Comparison of ENCODE assay signal across 19 cellular contexts in the genomic region with DNA sequence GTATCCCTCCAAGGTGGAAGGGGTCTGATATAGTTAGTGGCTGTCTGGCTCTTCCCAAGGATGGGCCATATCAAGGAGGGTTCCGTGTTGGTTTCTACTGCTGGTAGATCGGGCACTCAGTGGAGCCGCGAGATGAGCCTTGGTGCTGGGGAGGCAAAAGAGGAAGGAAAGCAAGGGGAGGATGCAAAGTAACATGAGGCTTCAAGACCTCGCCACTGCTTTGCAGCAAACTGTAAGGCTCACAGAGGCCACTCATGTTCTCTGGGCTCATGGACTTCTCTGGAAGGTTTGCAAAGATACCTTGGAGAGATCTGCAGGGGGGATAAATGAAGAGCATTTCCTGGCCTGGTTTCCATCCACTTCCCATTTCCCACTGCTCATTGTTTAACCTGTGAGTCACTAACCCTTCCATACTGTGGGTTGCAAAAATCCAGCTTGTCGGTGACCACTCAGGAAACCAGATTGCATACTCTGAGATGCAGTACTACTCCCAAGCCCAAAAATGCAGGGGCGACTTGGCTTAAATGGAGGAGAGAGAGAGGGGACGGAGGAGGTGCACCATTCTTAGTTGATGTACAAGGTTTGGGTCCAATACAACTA. TPM values are rescaled to one million over a fixed set of nuclear protein-coding genes. Genes with fewer than 3 reads are reported as not detected.
A peak's percentile ranks its signal among the peaks of the same experiment; 100 is the strongest.
DNase-seq lines count a peak whose midpoint lies in the region; ATAC-seq, FAIRE-seq and TF ChIP-seq lines count a peak whose summit lies in the region.
"Had no signal": no experiment of that assay in that cellular context is flagged by ENCODE, and none has a peak within 500 bp of the region (broad histone marks: within the 10 kb centered on the region; RNA-seq: fewer than 3 reads in every experiment).

No MANE protein-coding gene starts in this region.

- intact Hi-C loops in MCF 10A (cut with micrococcal nuclease): no loop called here
- intact Hi-C loops in breast epithelium (cut with DNase I; ENCODE audit: low total_unique reads): no loop called here
- intact Hi-C loops in endothelial cell of umbilical vein (cut with micrococcal nuclease): loop anchor here (1.0 to 2.0 kb wide), 2 partner anchors 66 to 98 kb away; partner anchors contain the start of genes DUSP18 and SLC35E4

- H2AFZ ChIP-seq in endothelial cell of umbilical vein (ENCODE audit: low read depth, low read length): peak overlapping the region; percentile 8

- no peaks in the 10 kb centered on the region for H3K9me1 ChIP-seq in endothelial cell of umbilical vein (replicated peaks; ENCODE audit: control insufficient read depth, extremely low read depth, insufficient read depth, low read length)

- H3K27ac ChIP-seq in breast epithelium (no peak overlapping the region), endothelial cell of umbilical vein (ENCODE audit: insufficient read depth, low read depth, low read length) (peak overlapping the region; percentile 14)
- H3K27ac ChIP-seq: neutrophil had no signal

- TF ChIP-seq POLR2A in breast epithelium (IDR thresholded peaks at IDR 0.05) (no peak), endothelial cell of umbilical vein (IDR thresholded peaks at IDR 0.05; ENCODE audit: low read depth, low read length) (no peak)

- ATAC-seq in HG02678 (IDR thresholded peaks at IDR 0.05; ENCODE audit: unreplicated experiment): no peak
- ATAC-seq: stimulated activated naive CD8-positive, alpha-beta T cell treated with anti-CD3 and anti-CD28 coated beads, Interleukin-15, Interleukin-2, amounts not matched to agents 100 U/mL and 50 U/mL, for 24 hours had no signal

- CTCF ChIA-PET in MCF 10A (lab: Yijun Ruan, JAX) (interaction anchor here (0.6 kb wide), 1 partner anchor 603 kb away, joined by 4 read pairs; no protein-coding TSS in a partner anchor), endothelial cell of umbilical vein (lab: Charles Lee) (interaction anchor here (1.0 to 2.6 kb wide), 5 partner anchors 11 to 98 kb away, joined by 3 to 10 read pairs (median 6); partner anchors contain the start of gene SLC35E4)

- no peaks in the 10 kb centered on the region for H3K9me3 Mint-ChIP-seq in MCF 10A (ENCODE audit: unreplicated experiment)
- H3K9me3 Mint-ChIP-seq: activated CD4-positive, alpha-beta memory T cell treated with anti-CD3 and anti-CD28 coated beads for 36 hours; activated T-helper 1 cell treated with anti-CD3 and anti-CD28 coated beads, Interleukin-12 subunit alpha, Interleukin-12 subunit beta, Interleukin-2, Interleukin-4 antibody, amounts not matched to agents 30 ng/mL and 10 ng/mL and 1 ng/mL, durations not matched to agents 14 hours and 24 hours and 36 hours had no signal

- H3K27me3 ChIP-seq in breast epithelium (no peaks in the 10 kb centered on the region), endothelial cell of umbilical vein (ENCODE audit: control insufficient read depth in 2 of 2, insufficient read depth in 2 of 2, low read length in 2 of 2) (no peaks in the 10 kb centered on the region)

- no peaks in the 10 kb centered on the region for H3K79me2 ChIP-seq in endothelial cell of umbilical vein (ENCODE audit: control insufficient read depth, insufficient read depth, low read length)

- no peak overlapping the region for H3K9ac ChIP-seq in endothelial cell of umbilical vein (replicated peaks; ENCODE audit: extremely low read depth, insufficient read depth, low read length)

- BruUV-seq in MCF 10A (replicated peaks; lab: Mats Ljungman, UMichigan) (no TSS peak), endothelial cell of umbilical vein (replicated peaks; lab: Mats Ljungman, UMichigan) (no TSS peak)

- H3K4me2 ChIP-seq in endothelial cell of umbilical vein (ENCODE audit: insufficient read depth, low read length): peak overlapping the region; percentile 37

- H3K4me3 ChIP-seq in breast epithelium (no peak overlapping the region), endothelial cell of umbilical vein (replicated peaks in 1 of 3; ENCODE audit: insufficient read depth in 1 of 3, low read depth in 1 of 3, low read length in 3 of 3) (no peak overlapping the region)

- DNase-seq in MCF 10A (ENCODE audit: unreplicated experiment) (peak; percentile 29), breast epithelium (ENCODE audit: low spot score in 2 of 2) (no peak), SKM-1 (lab: John Stamatoyannopoulos, UW; ENCODE audit: unreplicated experiment) (peak; percentile 23), endothelial cell of umbilical vein (ENCODE audit: low read depth, low spot score) (peak; percentile 72), urothelium cell line (ENCODE audit: low spot score) (no peak)
- no peak for DNase-seq in NK-92 treated with Interleukin-12 subunit alpha and Interleukin-12 subunit beta, amount 100 ng/mL, for 24 hours (lab: John Stamatoyannopoulos, UW)
- DNase-seq in activated CD4-positive, alpha-beta T cell treated with anti-CD3 and anti-CD28 coated beads, Interleukin-2, amount 50 U/mL, for 1 hour: no peak
- DNase-seq: activated CD4-positive, alpha-beta memory T cell treated with anti-CD3 and anti-CD28 coated beads for 36 hours; amniotic stem cell; GOT3; mesenchymal stem cell; NCI-H2029; NCI-H748 treated with DMSO at 0.1 percent for 48 hours; small intestine; stimulated activated naive CD8-positive, alpha-beta T cell treated with anti-CD3 and anti-CD28 coated beads, Interleukin-15, Interleukin-2, amounts not matched to agents 100 U/mL and 50 U/mL, for 24 hours had no signal

- POLR2A ChIA-PET in MCF 10A (lab: Yijun Ruan, JAX) (no interaction called here), endothelial cell of umbilical vein (lab: Charles Lee) (no interaction called here)

- no peaks in the 10 kb centered on the region for H3K27me3 Mint-ChIP-seq in MCF 10A (ENCODE audit: insufficient read depth, unreplicated experiment)
- H3K27me3 Mint-ChIP-seq: activated CD4-positive, alpha-beta memory T cell treated with anti-CD3 and anti-CD28 coated beads for 36 hours had no signal

- H3K9me3 ChIP-seq in breast epithelium: no peaks in the 10 kb centered on the region
- H3K9me3 ChIP-seq in endothelial cell of umbilical vein (replicated peaks; ENCODE audit: control insufficient read depth, insufficient read depth, low read length): no peaks in the 10 kb centered on the region
- H3K9me3 ChIP-seq: neutrophil had no signal

- dilution Hi-C loops in endothelial cell of umbilical vein (cut with MboI; ENCODE audit: extremely low pct_ligation_motif_present, low sequenced_read_pairs): no loop called here

- H3K27ac Mint-ChIP-seq in MCF 10A (ENCODE audit: low read depth, unreplicated experiment): no peak overlapping the region
- H3K27ac Mint-ChIP-seq: activated CD4-positive, alpha-beta memory T cell treated with anti-CD3 and anti-CD28 coated beads for 36 hours; activated T-helper 1 cell treated with anti-CD3 and anti-CD28 coated beads, Interleukin-12 subunit alpha, Interleukin-12 subunit beta, Interleukin-2, Interleukin-4 antibody, amounts not matched to agents 30 ng/mL and 10 ng/mL and 1 ng/mL, durations not matched to agents 14 hours and 24 hours and 36 hours had no signal

- no peaks in the 10 kb centered on the region for H3K36me3 Mint-ChIP-seq in MCF 10A (ENCODE audit: insufficient read depth, unreplicated experiment)
- H3K36me3 Mint-ChIP-seq: activated CD4-positive, alpha-beta memory T cell treated with anti-CD3 and anti-CD28 coated beads for 36 hours had no signal

- no peak overlapping the region for H3K4me3 Mint-ChIP-seq in MCF 10A (ENCODE audit: unreplicated experiment)
- H3K4me3 Mint-ChIP-seq: activated CD4-positive, alpha-beta memory T cell treated with anti-CD3 and anti-CD28 coated beads for 36 hours; activated T-helper 1 cell treated with anti-CD3 and anti-CD28 coated beads, Interleukin-12 subunit alpha, Interleukin-12 subunit beta, Interleukin-2, Interleukin-4 antibody, amounts not matched to agents 30 ng/mL and 10 ng/mL and 1 ng/mL, durations not matched to agents 14 hours and 24 hours and 36 hours had no signal

- H3K36me3 ChIP-seq in breast epithelium (no peaks in the 10 kb centered on the region), endothelial cell of umbilical vein (ENCODE audit: control insufficient read depth in 2 of 2, extremely low read depth in 1 of 2, insufficient read depth in 2 of 2, low read length in 2 of 2) (no peaks in the 10 kb centered on the region)
- H3K36me3 ChIP-seq: neutrophil had no signal

- no peaks in the 10 kb centered on the region for H3K4me1 ChIP-seq in breast epithelium
- H3K4me1 ChIP-seq in endothelial cell of umbilical vein (ENCODE audit: control insufficient read depth, extremely low read depth, insufficient read depth, low read length): peaks cover 28% of the 10 kb centered on the region

- no peaks in the 10 kb centered on the region for H4K20me1 ChIP-seq in endothelial cell of umbilical vein (replicated peaks; ENCODE audit: control insufficient read depth, extremely low read depth, insufficient read depth, low read length)

- H3K4me1 Mint-ChIP-seq in MCF 10A (ENCODE audit: insufficient read depth, unreplicated experiment): no peaks in the 10 kb centered on the region

- FAIRE-seq in endothelial cell of umbilical vein (lab: Jason Lieb, UNC) (peak; percentile 99), urothelium cell line (lab: Jason Lieb, UNC) (peak; percentile 66)
- FAIRE-seq: frontal cortex, small intestine had no signal

- TF ChIP-seq CTCF in MCF 10A (IDR thresholded peaks at IDR 0.05; ENCODE audit: unreplicated experiment) (no peak), breast epithelium (IDR thresholded peaks at IDR 0.05) (no peak), endothelial cell of umbilical vein (IDR thresholded peaks at IDR 0.05; ENCODE audit: extremely low read depth in 1 of 2, insufficient read depth in 1 of 2, low read depth in 1 of 2, low read length in 2 of 2) (no peak)

TF ChIP-seq in endothelial cell of umbilical vein, 7 proteins besides CTCF, POLR2A, EP300 and RAD21 (continues in another document):
- TF ChIP-seq POLR2AphosphoS5 (IDR thresholded peaks at IDR 0.05; ENCODE audit: insufficient read depth, low read depth, low read length) (peak; percentile 75), MYC (IDR thresholded peaks at IDR 0.05; ENCODE audit: low read depth, low read length) (no peak), GATA2 (IDR thresholded peaks at IDR 0.05; ENCODE audit: insufficient read depth, insufficient read length, low read depth, low read length) (peak; percentile 89), EZH2 (IDR thresholded peaks at IDR 0.05; ENCODE audit: borderline replicate concordance, low read depth, low read length, severe bottlenecking) (no peak), FOS (IDR thresholded peaks at IDR 0.05; ENCODE audit: borderline replicate concordance, insufficient read depth, low read length) (peak; percentile 93)

RNA-seq across cellular contexts. Expression of gene OSBP2, which starts 38.5 kb away (rescaled TPM):
- total RNA-seq in MCF 10A (2022): 276 and 338 TPM in 2 replicates
- 1 to 10 TPM in 2 of 3 donors, under 1 TPM in 1; 0.96 to 4.6 (median 4.4) TPM for total RNA-seq in breast epithelium
- total RNA-seq in endothelial cell of umbilical vein: 6.5 and 7.5 TPM in 2 replicates
- polyA plus RNA-seq in endothelial cell of umbilical vein: 4.1 and 4.3 TPM in 2 replicates
- 2.9 and 3.6 TPM in 2 replicates for polyA plus RNA-seq in endothelial cell of umbilical vein (2011; cell fraction: cytosol; rRNA removed)
- polyA plus RNA-seq in endothelial cell of umbilical vein (2011; cell fraction: nucleus; rRNA removed): 4.3 and 5.9 TPM in 2 replicates
- polyA plus RNA-seq in endothelial cell of umbilical vein (2012): 2.8 and 3.4 TPM in 2 replicates
- 7.8 and 8.4 TPM in 2 replicates for polyA minus RNA-seq in endothelial cell of umbilical vein
- polyA minus RNA-seq in endothelial cell of umbilical vein (2011; cell fraction: cytosol; rRNA and poly(A)+ RNA removed): 56.5 TPM
- polyA minus RNA-seq in endothelial cell of umbilical vein (2011; cell fraction: nucleus; rRNA and poly(A)+ RNA removed): 5.9 and 9.7 TPM in 2 replicates

Comparison
In these comparisons a context has a peak if more than half of its experiments do, and no peak if none do; other contexts are left out.
1. DNase-seq: peak in MCF 10A (single experiment), SKM-1 (single experiment) and endothelial cell of umbilical vein (single experiment); none in breast epithelium (0 of 2), urothelium cell line (single experiment), NK-92 treated with Interleukin-12 subunit alpha and Interleukin-12 subunit beta, amount 100 ng/mL, for 24 hours (single experiment) and activated CD4-positive, alpha-beta T cell treated with anti-CD3 and anti-CD28 coated beads, Interleukin-2, amount 50 U/mL, for 1 hour (single experiment).
2. RNA of gene OSBP2, which starts 38.5 kb away (total RNA-seq): 276 to 338 TPM in MCF 10A; 6.5 to 7.5 TPM in endothelial cell of umbilical vein and 0.96 to 4.6 TPM in breast epithelium; every median in the first group is over 10 times any median in the second.